Comparison of ENCODE assay signal across 8 cellular contexts in genomic region chrX:74293343-74293946, GRCh38. TPM values are rescaled to one million over a fixed set of nuclear protein-coding genes. Genes with fewer than 3 reads are reported as not detected.
DNase-seq lines count a peak whose midpoint lies in the region; ATAC-seq and TF ChIP-seq lines count a peak whose summit lies in the region.

No MANE protein-coding gene starts in this region.

- H3K36me3 Mint-ChIP-seq in activated CD4-positive, alpha-beta memory T cell treated with anti-CD3 and anti-CD28 coated beads, Interleukin-2, amount 10 ng/mL, durations not matched to agents 7 days and 5 days (ENCODE audit: low read depth), result peaks cover 15% of the 10 kb centered on the region

- ATAC-seq in HG03432 (IDR thresholded peaks at IDR 0.05; ENCODE audit: unreplicated experiment) (peak; percentile 45), lower lobe of right lung (peak; percentile 86 to 93)

- peaks cover 7% of the 10 kb centered on the region for H3K4me1 ChIP-seq in lower lobe of right lung

- H3K27ac ChIP-seq in lower lobe of right lung, result peak overlapping the region; percentile 87

- no peaks in the 10 kb centered on the region for H3K9me3 ChIP-seq in lower lobe of right lung

- no peaks in the 10 kb centered on the region for H3K27me3 Mint-ChIP-seq in activated CD4-positive, alpha-beta memory T cell treated with anti-CD3 and anti-CD28 coated beads, Interleukin-2, amount 10 ng/mL, durations not matched to agents 7 days and 5 days

- no peaks in the 10 kb centered on the region for H3K9me3 Mint-ChIP-seq in activated CD4-positive, alpha-beta memory T cell treated with anti-CD3 and anti-CD28 coated beads, Interleukin-2, amount 10 ng/mL, durations not matched to agents 7 days and 5 days

- peaks cover 22% of the 10 kb centered on the region for H3K4me1 Mint-ChIP-seq in activated CD4-positive, alpha-beta memory T cell treated with anti-CD3 and anti-CD28 coated beads, Interleukin-2, amount 10 ng/mL, durations not matched to agents 7 days and 5 days

- H3K36me3 ChIP-seq in lower lobe of right lung, result no peaks in the 10 kb centered on the region

- H3K4me3 ChIP-seq in lower lobe of right lung, result peak overlapping the region; percentile 68

- H3K4me3 Mint-ChIP-seq in activated CD4-positive, alpha-beta memory T cell treated with anti-CD3 and anti-CD28 coated beads, Interleukin-2, amount 10 ng/mL, durations not matched to agents 7 days and 5 days, result peak overlapping the region; percentile 91

- intact Hi-C loops in lower lobe of right lung (cut with DNase I), result no loop called here

- DNase-seq in ELR (ENCODE audit: low read depth) (peak; percentile 81), NCI-H774 (lab: John Stamatoyannopoulos, UW) (peak; percentile 53), ecto neural progenitor cell (ENCODE audit: low spot score) (peak; percentile 83), lower lobe of right lung (peak; percentile 77), 8988T (no peak)
- DNase-seq in activated CD4-positive, alpha-beta memory T cell treated with anti-CD3 and anti-CD28 coated beads, Interleukin-2, amount 10 ng/mL, durations not matched to agents 7 days and 5 days, result peak; percentile 66
- peak; percentile 53 to 64 for DNase-seq in stimulated activated CD4-positive, alpha-beta T cell treated with anti-CD3 and anti-CD28 coated beads, Interleukin-4, amount 100 ng/mL, for 4 hours

- H3K27ac Mint-ChIP-seq in activated CD4-positive, alpha-beta memory T cell treated with anti-CD3 and anti-CD28 coated beads, Interleukin-2, amount 10 ng/mL, durations not matched to agents 7 days and 5 days, result peak overlapping the region; percentile 50

- POLR2A ChIA-PET in activated CD4-positive, alpha-beta memory T cell treated with anti-CD3 and anti-CD28 coated beads, Interleukin-2, amount 10 ng/mL, durations not matched to agents 7 days and 5 days (lab: Charles Lee), result interaction anchor here (1.2 kb wide), 1 partner anchor 241 kb away, joined by 3 read pairs; no protein-coding TSS in a partner anchor

- H3K27me3 ChIP-seq in lower lobe of right lung (ENCODE audit: low read depth), result no peaks in the 10 kb centered on the region

- TF ChIP-seq CTCF in lower lobe of right lung (IDR thresholded peaks at IDR 0.05), result no peak

- CTCF ChIA-PET in activated CD4-positive, alpha-beta memory T cell treated with anti-CD3 and anti-CD28 coated beads, Interleukin-2, amount 10 ng/mL, durations not matched to agents 7 days and 5 days (lab: Charles Lee), result no interaction called here

RNA-seq across cellular contexts. Expression of gene ZCCHC13, which starts 10.5 kb away (rescaled TPM):
- total RNA-seq in activated CD4-positive, alpha-beta memory T cell treated with anti-CD3 and anti-CD28 coated beads, Interleukin-2, amount 10 ng/mL, durations not matched to agents 7 days and 5 days, result not detected
- not detected for total RNA-seq in lower lobe of right lung
